In genomic region chr11:19444231-19444630, GRCh38 we compare ENCODE assay signal across 28 cellular contexts.
DNase-seq lines count a peak whose midpoint lies in the region; ATAC-seq and TF ChIP-seq lines count a peak whose summit lies in the region.
"Had no signal": no experiment of that assay in that cellular context is flagged by ENCODE, and none has a peak within 500 bp of the region (broad histone marks: within the 10 kb centered on the region; RNA-seq: fewer than 3 reads in every experiment).

No MANE protein-coding gene starts in this region.

- no peaks in the 10 kb centered on the region for H3K9me3 Mint-ChIP-seq in activated CD4-positive, alpha-beta memory T cell treated with anti-CD3 and anti-CD28 coated beads, Interleukin-2, amount 10 ng/mL, durations not matched to agents 7 days and 5 days
- no peaks in the 10 kb centered on the region for H3K9me3 Mint-ChIP-seq in endothelial cell (ENCODE audit: unreplicated experiment)
- H3K9me3 Mint-ChIP-seq: activated naive CD4-positive, alpha-beta T cell treated with anti-CD3 and anti-CD28 coated beads, Interleukin-2, amount 10 ng/mL, durations not matched to agents 7 days and 5 days; brain; natural killer cell treated with Interleukin-12 subunit alpha and Interleukin-12 subunit beta and Interleukin-15 and Interleukin-18, amount 100 ng/mL, for 72 hours had no signal

- H3K27ac Mint-ChIP-seq in activated CD4-positive, alpha-beta memory T cell treated with anti-CD3 and anti-CD28 coated beads, Interleukin-2, amount 10 ng/mL, durations not matched to agents 7 days and 5 days, result no peak overlapping the region
- no peak overlapping the region for H3K27ac Mint-ChIP-seq in endothelial cell (ENCODE audit: unreplicated experiment)
- H3K27ac Mint-ChIP-seq: activated naive CD4-positive, alpha-beta T cell treated with anti-CD3 and anti-CD28 coated beads, Interleukin-2, amount 10 ng/mL, durations not matched to agents 7 days and 5 days; activated T-cell treated with anti-CD3 and anti-CD28 coated beads, Interleukin-2, amount 50 U/mL, for 72 hours; brain; natural killer cell treated with Interleukin-12 subunit alpha and Interleukin-12 subunit beta and Interleukin-15 and Interleukin-18, amount 100 ng/mL, for 72 hours; stimulated activated naive B cell treated with anti-CD40 and anti-IgM and Interleukin-4, amounts not matched to agents 10 μg/mL and 1 μg/mL and 100 μg/mL, for 72 hours; T-helper 17 cell had no signal

- CTCF ChIA-PET in activated CD4-positive, alpha-beta memory T cell treated with anti-CD3 and anti-CD28 coated beads, Interleukin-2, amount 10 ng/mL, durations not matched to agents 7 days and 5 days (lab: Charles Lee), result no interaction called here

- TF ChIP-seq POLR2A in NB4 (IDR thresholded peaks at IDR 0.05; ENCODE audit: extremely low read depth, insufficient read length), result no peak

- intact Hi-C loops in sciatic nerve (cut with DNase I), result no loop called here

- H3K4me3 Mint-ChIP-seq in activated CD4-positive, alpha-beta memory T cell treated with anti-CD3 and anti-CD28 coated beads, Interleukin-2, amount 10 ng/mL, durations not matched to agents 7 days and 5 days, result no peak overlapping the region
- H3K4me3 Mint-ChIP-seq in endothelial cell (ENCODE audit: unreplicated experiment), result no peak overlapping the region
- H3K4me3 Mint-ChIP-seq: activated naive CD4-positive, alpha-beta T cell treated with anti-CD3 and anti-CD28 coated beads, Interleukin-2, amount 10 ng/mL, durations not matched to agents 7 days and 5 days; activated T-cell treated with anti-CD3 and anti-CD28 coated beads, Interleukin-2, amount 50 U/mL, for 72 hours; brain; natural killer cell treated with Interleukin-12 subunit alpha and Interleukin-12 subunit beta and Interleukin-15 and Interleukin-18, amount 100 ng/mL, for 72 hours; stimulated activated naive B cell treated with anti-CD40 and anti-IgM and Interleukin-4, amounts not matched to agents 10 μg/mL and 1 μg/mL and 100 μg/mL, for 72 hours; T-helper 17 cell had no signal

- H3K36me3 Mint-ChIP-seq in activated CD4-positive, alpha-beta memory T cell treated with anti-CD3 and anti-CD28 coated beads, Interleukin-2, amount 10 ng/mL, durations not matched to agents 7 days and 5 days (ENCODE audit: low read depth), result no peaks in the 10 kb centered on the region
- H3K36me3 Mint-ChIP-seq in endothelial cell (ENCODE audit: low read depth, unreplicated experiment), result no peaks in the 10 kb centered on the region
- H3K36me3 Mint-ChIP-seq: activated naive CD4-positive, alpha-beta T cell treated with anti-CD3 and anti-CD28 coated beads, Interleukin-2, amount 10 ng/mL, durations not matched to agents 7 days and 5 days; brain; natural killer cell treated with Interleukin-12 subunit alpha and Interleukin-12 subunit beta and Interleukin-15 and Interleukin-18, amount 100 ng/mL, for 72 hours; stimulated activated naive B cell treated with anti-CD40 and anti-IgM and Interleukin-4, amounts not matched to agents 10 μg/mL and 1 μg/mL and 100 μg/mL, for 72 hours had no signal

- peaks cover 54% of the 10 kb centered on the region for H3K27me3 Mint-ChIP-seq in activated CD4-positive, alpha-beta memory T cell treated with anti-CD3 and anti-CD28 coated beads, Interleukin-2, amount 10 ng/mL, durations not matched to agents 7 days and 5 days
- H3K27me3 Mint-ChIP-seq in endothelial cell (ENCODE audit: unreplicated experiment), result peaks cover 5% of the 10 kb centered on the region

- ATAC-seq in sciatic nerve, result peak; percentile 52
- ATAC-seq: activated T-cell treated with anti-CD3 and anti-CD28 coated beads, Interleukin-2, amount 50 U/mL, for 72 hours; foreskin keratinocyte; GM12878; lower lobe of right lung; natural killer cell treated with Interleukin-12 subunit alpha and Interleukin-12 subunit beta and Interleukin-15 and Interleukin-18, amount 100 ng/mL, for 72 hours; SK-N-SH treated with all-trans-retinoic acid at 6 μM for 48 hours; stimulated activated naive B cell treated with anti-CD40 and anti-IgM and Interleukin-4, amounts not matched to agents 10 μg/mL and 1 μg/mL and 100 μg/mL, for 72 hours; T-helper 17 cell had no signal

- TF ChIP-seq CTCF in NB4 (IDR thresholded peaks at IDR 0.05; ENCODE audit: low read depth, low read length) (no peak), fibroblast of mammary gland (conservative IDR thresholded peaks at IDR 0.05; ENCODE audit: control insufficient read depth, insufficient read depth, low read depth, low read length) (no peak), endothelial cell (IDR thresholded peaks at IDR 0.05; ENCODE audit: unreplicated experiment) (no peak)

- peaks cover 20% of the 10 kb centered on the region for H3K4me1 Mint-ChIP-seq in activated CD4-positive, alpha-beta memory T cell treated with anti-CD3 and anti-CD28 coated beads, Interleukin-2, amount 10 ng/mL, durations not matched to agents 7 days and 5 days
- no peaks in the 10 kb centered on the region for H3K4me1 Mint-ChIP-seq in endothelial cell (ENCODE audit: unreplicated experiment)
- H3K4me1 Mint-ChIP-seq: activated naive CD4-positive, alpha-beta T cell treated with anti-CD3 and anti-CD28 coated beads, Interleukin-2, amount 10 ng/mL, durations not matched to agents 7 days and 5 days; T-helper 17 cell had no signal

- DNase-seq in GM04503 (ENCODE audit: low read depth), result peak; percentile 54
- DNase-seq in NB4 (ENCODE audit: low read depth), result peak; percentile 38
- peak; percentile 87 for DNase-seq in fibroblast of mammary gland (ENCODE audit: low read depth)
- no peak for DNase-seq in sciatic nerve (ENCODE audit: low spot score)
- DNase-seq in stimulated activated CD4-positive, alpha-beta T cell treated with anti-CD3 and anti-CD28 coated beads, Interleukin-15, amount 100 ng/mL, for 24 hours, result no peak
- no peak for DNase-seq in activated CD4-positive, alpha-beta memory T cell treated with anti-CD3 and anti-CD28 coated beads, Interleukin-2, amount 10 ng/mL, durations not matched to agents 7 days and 5 days
- DNase-seq in endothelial cell (ENCODE audit: low spot score), result no peak
- DNase-seq: activated CD4-positive, alpha-beta T cell treated with anti-CD3 and anti-CD28 coated beads, Interleukin-2, amount 50 U/mL, for 48 hours; activated naive CD4-positive, alpha-beta T cell treated with anti-CD3 and anti-CD28 coated beads, Interleukin-2, amount 10 ng/mL, durations not matched to agents 7 days and 5 days; activated T-cell treated with anti-CD3 and anti-CD28 coated beads, Interleukin-2, amount 50 U/mL, for 72 hours; adrenal gland; DMS79 treated with DMSO at 0.1 percent for 48 hours; foreskin keratinocyte; H7; lower lobe of right lung; NCI-H1436; NCI-H2107; NCI-H446; NCI-H748 treated with DMSO at 0.1 percent for 48 hours; occipital lobe; Right ventricle myocardium superior; stimulated activated naive B cell treated with anti-CD40 and anti-IgM and Interleukin-4, amounts not matched to agents 10 μg/mL and 1 μg/mL and 100 μg/mL, for 72 hours; T-helper 17 cell; upper lobe of left lung had no signal

- POLR2A ChIA-PET in activated CD4-positive, alpha-beta memory T cell treated with anti-CD3 and anti-CD28 coated beads, Interleukin-2, amount 10 ng/mL, durations not matched to agents 7 days and 5 days (lab: Charles Lee), result no interaction called here

- no peak overlapping the region for H3K4me3 ChIP-seq in NB4 (ENCODE audit: low read depth, low read length)
- H3K4me3 ChIP-seq in fibroblast of mammary gland (ENCODE audit: control insufficient read depth, low read depth, low read length), result no peak overlapping the region
- H3K4me3 ChIP-seq: adrenal gland, GM12878, lower lobe of right lung, upper lobe of left lung had no signal

Comparison
In these comparisons a context has a peak if more than half of its experiments do, and no peak if none do; other contexts are left out.
1. DNase-seq: peak in GM04503 (single experiment), NB4 (single experiment) and fibroblast of mammary gland (single experiment); none in sciatic nerve (single experiment), stimulated activated CD4-positive, alpha-beta T cell treated with anti-CD3 and anti-CD28 coated beads, Interleukin-15, amount 100 ng/mL, for 24 hours (single experiment), activated CD4-positive, alpha-beta memory T cell treated with anti-CD3 and anti-CD28 coated beads, Interleukin-2, amount 10 ng/mL, durations not matched to agents 7 days and 5 days (single experiment) and endothelial cell (single experiment).